Comparison of ENCODE assay signal across 8 cellular contexts in the genomic region with DNA sequence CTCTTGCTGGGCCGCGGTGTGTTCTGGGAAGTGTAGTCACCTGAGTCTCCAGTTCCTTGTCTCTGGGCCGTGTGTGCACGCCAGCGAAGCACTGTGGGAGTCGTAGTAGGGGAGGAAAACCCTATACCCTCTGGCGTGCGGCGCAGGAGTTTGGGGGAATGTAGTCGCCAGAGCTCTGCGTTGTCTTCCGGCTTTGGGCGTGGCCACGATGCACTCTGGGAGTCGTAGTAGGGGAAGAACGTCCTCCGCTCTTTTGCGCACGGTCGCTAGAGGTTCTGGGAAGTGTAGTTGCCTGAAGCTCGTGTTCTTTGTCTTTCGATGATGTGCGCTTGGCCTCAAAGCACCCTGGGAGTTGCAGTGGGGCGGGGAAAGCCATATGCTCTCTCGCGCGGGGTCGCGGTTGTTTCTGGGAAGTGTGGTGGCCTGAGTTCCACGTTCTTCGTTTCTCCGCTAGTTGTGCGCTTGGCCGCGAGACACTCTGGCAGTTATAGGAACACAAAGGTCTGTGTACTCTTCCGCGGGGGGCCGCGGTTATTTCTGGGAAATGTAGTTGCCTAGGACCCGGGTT. TPM values are rescaled to one million over a fixed set of nuclear protein-coding genes. Genes with fewer than 3 reads are reported as not detected.
A peak's percentile ranks its signal among the peaks of the same experiment; 100 is the strongest.
DNase-seq lines count a peak whose midpoint lies in the region; ATAC-seq, FAIRE-seq and TF ChIP-seq lines count a peak whose summit lies in the region.

No MANE protein-coding gene starts in this region.

- no peaks in the 10 kb centered on the region for H3K4me1 ChIP-seq in right cardiac atrium (ENCODE audit: control insufficient read depth, insufficient read depth, low read length)
- H3K4me1 ChIP-seq in psoas muscle: peaks cover 3% of the 10 kb centered on the region
- H3K4me1 ChIP-seq in uterus: no peaks in the 10 kb centered on the region

- intact Hi-C loops in right cardiac atrium (cut with DNase I): loop anchor here in 2 of 4 donors (5.0 kb wide), 2 partner anchors 43 to 47 kb away; a partner anchor contains a TSS
- intact Hi-C loops in psoas muscle (cut with DNase I): loop anchor here (2.0 to 5.0 kb wide), 5 partner anchors 43 to 253 kb away; a partner anchor contains a TSS
- intact Hi-C loops in uterus (cut with DNase I; ENCODE audit: low total_unique reads): loop anchor here (5.0 kb wide), 1 partner anchor 43 kb away; a partner anchor contains a TSS

- WGBS in right cardiac atrium: under 1% methylated on average over 40 of the region's 40 CpGs
- 0 to 1% (median 1%) methylated on average over 40 of the region's 40 CpGs for WGBS in psoas muscle, 3 donors

- H3K4me1 Mint-ChIP-seq in T-helper 17 cell: no peaks in the 10 kb centered on the region

- no peak; the same call in 1 of the 2 replicates for TF ChIP-seq POLR2A in GM12892 (IDR thresholded peaks at IDR 0.05; ENCODE audit: low read depth, low read length)
- no peak for TF ChIP-seq POLR2A in uterus (IDR thresholded peaks at IDR 0.05)

- FAIRE-seq in GM12892 (lab: Jason Lieb, UNC): peak; percentile 96

- H3K9me3 ChIP-seq in T-helper 17 cell (ENCODE audit: control insufficient read depth, low read length, poor library complexity, severe bottlenecking): peaks cover 25% of the 10 kb centered on the region
- peaks cover 11% of the 10 kb centered on the region for H3K9me3 ChIP-seq in right cardiac atrium (ENCODE audit: control insufficient read depth, low read length)
- H3K9me3 ChIP-seq in psoas muscle: peaks cover 80% of the 10 kb centered on the region
- peaks cover 0 to 61% of the 10 kb centered on the region in 2 donors for H3K9me3 ChIP-seq in uterus

- H3K4me3 Mint-ChIP-seq in T-helper 17 cell: no peak overlapping the region

- peak; percentile 78 for ATAC-seq in HG02840 (IDR thresholded peaks at IDR 0.05; ENCODE audit: low FRiP score, unreplicated experiment)
- peak; percentile 75 for ATAC-seq in T-helper 17 cell
- peak; percentile 98 for ATAC-seq in right cardiac atrium
- ATAC-seq in psoas muscle: peak; percentile 93 to 96 (median 94)

- H3K27ac Mint-ChIP-seq in T-helper 17 cell: no peak overlapping the region

- peak overlapping the region; percentile 100 for H3K27ac ChIP-seq in right cardiac atrium (ENCODE audit: low read length)
- H3K27ac ChIP-seq in psoas muscle: peak overlapping the region; percentile 99
- H3K27ac ChIP-seq in uterus: peak overlapping the region; percentile 96 to 98

- H3K27me3 ChIP-seq in right cardiac atrium (ENCODE audit: control insufficient read depth, insufficient read depth) (no peaks in the 10 kb centered on the region), psoas muscle (ENCODE audit: insufficient read depth in 3 of 3, low read length in 2 of 3) (no peaks in the 10 kb centered on the region), uterus (no peaks in the 10 kb centered on the region)

- TF ChIP-seq CTCF in psoas muscle (IDR thresholded peaks at IDR 0.05) (no peak), uterus (IDR thresholded peaks at IDR 0.05) (peak in 1 of 4 experiments; percentile 0)

- no peaks in the 10 kb centered on the region for H3K27me3 Mint-ChIP-seq in T-helper 17 cell

- H3K4me3 ChIP-seq in right cardiac atrium (ENCODE audit: low read length): peak overlapping the region; percentile 66
- H3K4me3 ChIP-seq in psoas muscle: peak overlapping the region; percentile 99
- H3K4me3 ChIP-seq in uterus: peak overlapping the region; percentile 91 to 95

- DNase-seq in GM12892 (ENCODE audit: insufficient read length) (peak; percentile 47), NCI-H146 treated with DMSO at 0.1 percent for 48 hours (lab: John Stamatoyannopoulos, UW; ENCODE audit: unreplicated experiment) (peak; percentile 98), T-helper 17 cell (peak; percentile 84 to 92 (median 90)), anterior cingulate cortex (lab: John Stamatoyannopoulos, UW) (peak; percentile 93 to 100 (median 99)), right cardiac atrium (peak; percentile 99), psoas muscle (peak; percentile 99), uterus (peak; percentile 98)

- H3K36me3 Mint-ChIP-seq in T-helper 17 cell (ENCODE audit: low read depth): peaks cover 4% of the 10 kb centered on the region

- peaks cover 13 to 36% of the 10 kb centered on the region in 2 donors for H3K36me3 ChIP-seq in psoas muscle (ENCODE audit: insufficient read depth in 1 of 2, low read depth in 1 of 2)
- no peaks in the 10 kb centered on the region for H3K36me3 ChIP-seq in uterus

RNA-seq across cellular contexts. Expression of a gene that starts 0.6 kb away (rescaled TPM):
- polyA plus RNA-seq in GM12892 (2012; ENCODE audit: missing spikeins): 11.2 TPM
- 10 to 100 TPM; 10.9 to 15.8 TPM for total RNA-seq in T-helper 17 cell
- total RNA-seq in right cardiac atrium: 10 to 100 TPM in 2 of 4 donors, 1 to 10 TPM in 2; 8.5 to 10.7 (median 10.0) TPM
- 10.3 TPM for polyA plus RNA-seq in right cardiac atrium
- 1 to 10 TPM; 3.9 to 9.8 (median 7.5) TPM for total RNA-seq in psoas muscle
- 10 to 100 TPM in 1 of 3 donors, 1 to 10 TPM in 2; 5.3 to 25.7 (median 6.6) TPM for polyA plus RNA-seq in psoas muscle
- total RNA-seq in uterus: 10 to 100 TPM in 3 of 4 donors, 1 to 10 TPM in 1; 3.6 to 53.8 (median 19.6) TPM

RNA-seq across cellular contexts. Expression of a gene that starts 42.8 kb away (rescaled TPM):
- 25.8 TPM for polyA plus RNA-seq in GM12892 (2012; ENCODE audit: missing spikeins)
- total RNA-seq in T-helper 17 cell (10 to 100 TPM; 18.1 to 19.1 TPM), right cardiac atrium (10 to 100 TPM; 19.5 to 23.8 (median 21.3) TPM), psoas muscle (10 to 100 TPM in 3 of 4 donors, 1 to 10 TPM in 1; 9.0 to 11.5 (median 10.5) TPM), uterus (100 to 1,000 TPM in 1 of 4 donors, 10 to 100 TPM in 3; 29.7 to 452 (median 75.6) TPM)
- polyA plus RNA-seq in right cardiac atrium (11.1 TPM), psoas muscle (10 to 100 TPM in 1 of 3 donors, 1 to 10 TPM in 2; 2.8 to 23.7 (median 4.7) TPM)

RNA-seq across cellular contexts. Expression of a gene that starts 49.9 kb away (rescaled TPM):
- polyA plus RNA-seq in GM12892 (2012; ENCODE audit: missing spikeins): 1.1 TPM
- total RNA-seq in T-helper 17 cell (1 to 10 TPM; 3.1 to 4.0 TPM), right cardiac atrium (1 to 10 TPM; 1.2 to 1.5 (median 1.3) TPM), psoas muscle (1 to 10 TPM in 1 of 4 donors, under 1 TPM in 3; 0.69 to 1.1 (median 0.93) TPM), uterus (1 to 10 TPM; 4.1 to 9.8 (median 6.8) TPM)
- polyA plus RNA-seq in right cardiac atrium (0.86 TPM), psoas muscle (1 to 10 TPM in 1 of 3 donors, under 1 TPM in 2; 0.24 to 1.1 (median 0.31) TPM)

RNA-seq across cellular contexts. Expression of a gene that starts 50.3 kb away (rescaled TPM):
- polyA plus RNA-seq in GM12892 (2012; ENCODE audit: missing spikeins): 1.7 TPM
- total RNA-seq in T-helper 17 cell: 10 to 100 TPM; 17.8 to 31.9 TPM
- total RNA-seq in right cardiac atrium: 10 to 100 TPM in 3 of 4 donors, 1 to 10 TPM in 1; 7.7 to 11.4 (median 10.4) TPM
- 7.8 TPM for polyA plus RNA-seq in right cardiac atrium
- 1 to 10 TPM; 2.5 to 5.3 (median 3.3) TPM for total RNA-seq in psoas muscle
- 1 to 10 TPM; 2.1 to 9.3 (median 3.0) TPM for polyA plus RNA-seq in psoas muscle
- total RNA-seq in uterus: 10 to 100 TPM; 17.9 to 35.9 (median 20.6) TPM

Comparison
In these comparisons a context has a peak if more than half of its experiments do, and no peak if none do; other contexts are left out.
1. Peak in every context shown above with its lines: DNase-seq, ATAC-seq, H3K4me3 ChIP-seq and H3K27ac ChIP-seq.
2. DNase-seq: peak in every context shown above with its lines; median percentile 99 in anterior cingulate cortex; 99 in right cardiac atrium; 99 in psoas muscle; 98 in NCI-H146 treated with DMSO at 0.1 percent for 48 hours; 98 in uterus; 90 in T-helper 17 cell; 47 in GM12892.